Comparison of ENCODE assay signal across 1 cellular context in the genomic region with DNA sequence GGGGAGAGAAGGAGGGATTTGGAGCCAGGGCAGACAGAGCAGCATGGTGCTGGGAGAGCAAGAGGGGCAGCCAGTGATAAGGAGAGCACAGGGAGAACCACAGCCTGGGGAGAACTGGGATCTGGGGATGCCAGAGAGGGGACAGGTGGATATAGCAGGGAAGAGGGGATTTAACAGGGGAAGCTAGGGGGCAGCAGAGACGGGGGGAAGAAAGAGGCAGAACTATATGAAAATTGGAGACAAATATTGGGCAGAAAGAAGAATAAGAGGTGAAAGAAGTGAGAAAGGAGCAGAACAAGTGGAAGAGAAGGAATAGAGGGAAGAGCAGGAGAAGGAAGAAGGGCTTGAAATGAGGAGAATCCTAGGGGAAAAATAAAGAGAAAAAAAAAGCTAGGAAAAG.
TF ChIP-seq lines count a peak whose summit lies in the region.

No MANE protein-coding gene starts in this region.

TF ChIP-seq in GM23338, 12 proteins besides CTCF, POLR2A, EP300 and RAD21:
- TF ChIP-seq, protein P1, sequence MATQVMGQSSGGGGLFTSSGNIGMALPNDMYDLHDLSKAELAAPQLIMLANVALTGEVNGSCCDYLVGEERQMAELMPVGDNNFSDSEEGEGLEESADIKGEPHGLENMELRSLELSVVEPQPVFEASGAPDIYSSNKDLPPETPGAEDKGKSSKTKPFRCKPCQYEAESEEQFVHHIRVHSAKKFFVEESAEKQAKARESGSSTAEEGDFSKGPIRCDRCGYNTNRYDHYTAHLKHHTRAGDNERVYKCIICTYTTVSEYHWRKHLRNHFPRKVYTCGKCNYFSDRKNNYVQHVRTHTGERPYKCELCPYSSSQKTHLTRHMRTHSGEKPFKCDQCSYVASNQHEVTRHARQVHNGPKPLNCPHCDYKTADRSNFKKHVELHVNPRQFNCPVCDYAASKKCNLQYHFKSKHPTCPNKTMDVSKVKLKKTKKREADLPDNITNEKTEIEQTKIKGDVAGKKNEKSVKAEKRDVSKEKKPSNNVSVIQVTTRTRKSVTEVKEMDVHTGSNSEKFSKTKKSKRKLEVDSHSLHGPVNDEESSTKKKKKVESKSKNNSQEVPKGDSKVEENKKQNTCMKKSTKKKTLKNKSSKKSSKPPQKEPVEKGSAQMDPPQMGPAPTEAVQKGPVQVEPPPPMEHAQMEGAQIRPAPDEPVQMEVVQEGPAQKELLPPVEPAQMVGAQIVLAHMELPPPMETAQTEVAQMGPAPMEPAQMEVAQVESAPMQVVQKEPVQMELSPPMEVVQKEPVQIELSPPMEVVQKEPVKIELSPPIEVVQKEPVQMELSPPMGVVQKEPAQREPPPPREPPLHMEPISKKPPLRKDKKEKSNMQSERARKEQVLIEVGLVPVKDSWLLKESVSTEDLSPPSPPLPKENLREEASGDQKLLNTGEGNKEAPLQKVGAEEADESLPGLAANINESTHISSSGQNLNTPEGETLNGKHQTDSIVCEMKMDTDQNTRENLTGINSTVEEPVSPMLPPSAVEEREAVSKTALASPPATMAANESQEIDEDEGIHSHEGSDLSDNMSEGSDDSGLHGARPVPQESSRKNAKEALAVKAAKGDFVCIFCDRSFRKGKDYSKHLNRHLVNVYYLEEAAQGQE (IDR thresholded peaks at IDR 0.05; ENCODE audit: unreplicated experiment) = no peak
- no peak for TF ChIP-seq CREB1 (CRISPR knock-in tag; IDR thresholded peaks at IDR 0.05; ENCODE audit: low read depth)
- no peak for TF ChIP-seq NANOG (IDR thresholded peaks at IDR 0.05; ENCODE audit: borderline replicate concordance)
- no peak for TF ChIP-seq ZNF114 (CRISPR knock-in tag; IDR thresholded peaks at IDR 0.05)
- no peak for TF ChIP-seq ZNF462 (CRISPR knock-in tag; IDR thresholded peaks at IDR 0.05)
- TF ChIP-seq JUNB (IDR thresholded peaks at IDR 0.05; ENCODE audit: unreplicated experiment) = no peak
- TF ChIP-seq EZH2 (IDR thresholded peaks at IDR 0.05; ENCODE audit: low read depth, unreplicated experiment) = no peak
- TF ChIP-seq EZH2phosphoT487 (IDR thresholded peaks at IDR 0.05; ENCODE audit: unreplicated experiment) = no peak
- no peak for TF ChIP-seq ETS1 (IDR thresholded peaks at IDR 0.05)
- no peak for TF ChIP-seq ZNF331 (CRISPR knock-in tag; IDR thresholded peaks at IDR 0.05; ENCODE audit: low read depth)
- no peak for TF ChIP-seq STAT1 (IDR thresholded peaks at IDR 0.05; ENCODE audit: unreplicated experiment)
- TF ChIP-seq POLR2AphosphoS5 (IDR thresholded peaks at IDR 0.05; ENCODE audit: low read depth) = no peak
